21 cellular contexts compared by ENCODE assay signal in the genomic region with DNA sequence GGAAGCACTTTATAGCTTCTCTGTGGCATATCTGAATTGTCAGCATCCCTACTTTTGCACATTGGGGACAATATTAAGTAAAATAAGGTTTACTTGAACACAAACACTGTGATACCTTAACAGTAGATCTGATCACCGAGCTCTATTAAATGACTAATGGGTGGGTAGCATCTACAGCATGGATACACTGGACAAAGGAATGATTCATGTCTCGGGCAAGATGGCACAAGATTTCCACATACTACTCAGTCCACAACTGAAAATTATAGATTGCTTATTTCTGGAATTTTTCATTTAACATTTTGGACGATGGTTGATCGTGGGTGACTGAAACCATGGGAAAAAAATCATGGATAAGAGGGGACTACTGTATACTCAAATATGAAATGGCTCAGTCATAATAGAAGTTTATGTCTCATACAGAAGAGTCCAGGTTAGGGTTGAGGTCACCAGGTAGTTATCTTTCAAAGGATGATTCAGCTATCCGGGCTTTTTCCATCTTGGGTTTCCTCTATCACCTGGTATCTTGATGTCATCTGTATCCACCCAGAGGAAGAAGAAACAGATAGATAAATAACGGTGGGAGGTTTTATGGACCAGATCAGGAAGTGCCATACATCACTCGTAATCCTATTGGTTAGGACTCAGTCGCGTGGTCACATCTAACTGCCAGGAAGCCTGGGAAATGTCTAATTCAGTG.
"Had no signal": no experiment of that assay in that cellular context is flagged by ENCODE, and none has a peak within 500 bp of the region (broad histone marks: within the 10 kb centered on the region; RNA-seq: fewer than 3 reads in every experiment).

No MANE protein-coding gene starts in this region.

- H3K4me1 ChIP-seq: psoas muscle, testis, tibial nerve had no signal

- ATAC-seq: gastroesophageal sphincter; left cardiac atrium; mucosa of descending colon; naive thymus-derived CD8-positive, alpha-beta T cell; psoas muscle; sciatic nerve; stimulated activated naive B cell treated with anti-CD40 and anti-IgM and Interleukin-4, amounts not matched to agents 10 μg/mL and 1 μg/mL and 100 μg/mL, for 72 hours; stimulated activated naive CD8-positive, alpha-beta T cell treated with anti-CD3 and anti-CD28 coated beads, Interleukin-15, amount 100 ng/mL, for 72 hours had no signal

- H3K27me3 ChIP-seq: dorsolateral prefrontal cortex, esophagus muscularis mucosa, gastroesophageal sphincter, neutrophil, testis, tibial nerve had no signal

- H3K9me3 ChIP-seq: esophagus muscularis mucosa, gastroesophageal sphincter, mucosa of descending colon, neutrophil, psoas muscle, testis, tibial nerve had no signal

- H3K27ac ChIP-seq: dorsolateral prefrontal cortex, esophagus muscularis mucosa, gastroesophageal sphincter, neutrophil, psoas muscle, testis, tibial nerve had no signal

- H3K4me3 ChIP-seq: dorsolateral prefrontal cortex, esophagus muscularis mucosa, gastroesophageal sphincter, mucosa of descending colon, psoas muscle, testis, tibial nerve had no signal

- FAIRE-seq: keratinocyte had no signal

- H3K36me3 ChIP-seq: esophagus muscularis mucosa, gastroesophageal sphincter, neutrophil, tibial nerve had no signal

- DNase-seq: cortex of kidney; dorsolateral prefrontal cortex; effector CD8-positive, alpha-beta T cell; glutamatergic neuron; immature natural killer cell; left cardiac atrium; mucosa of descending colon; naive thymus-derived CD8-positive, alpha-beta T cell; psoas muscle; retina; stimulated activated CD4-positive, alpha-beta T cell treated with anti-CD3 and anti-CD28 coated beads, Interleukin-2, amount 100 ng/mL, for 24 hours; stimulated activated CD4-positive, alpha-beta T cell treated with anti-CD3 and anti-CD28 coated beads, Interleukin-4, amount 100 ng/mL, for 4 hours; stimulated activated naive B cell treated with anti-CD40 and anti-IgM and Interleukin-4, amounts not matched to agents 10 μg/mL and 1 μg/mL and 100 μg/mL, for 72 hours; stimulated activated naive CD8-positive, alpha-beta T cell treated with anti-CD3 and anti-CD28 coated beads, Interleukin-15, amount 100 ng/mL, for 72 hours; testis had no signal
